Comparison of ENCODE assay signal across 8 cellular contexts in genomic region chr22:41563051-41563711, GRCh38. TPM values are rescaled to one million over a fixed set of nuclear protein-coding genes. Genes with fewer than 3 reads are reported as not detected.
DNase-seq lines count a peak whose midpoint lies in the region; ATAC-seq and TF ChIP-seq lines count a peak whose summit lies in the region.
"Had no signal": no experiment of that assay in that cellular context is flagged by ENCODE, and none has a peak within 500 bp of the region (broad histone marks: within the 10 kb centered on the region; RNA-seq: fewer than 3 reads in every experiment).

No MANE protein-coding gene starts in this region.

- H3K4me3 ChIP-seq in BLaER1 (no peak overlapping the region), colonic mucosa (no peak overlapping the region)
- H3K4me3 ChIP-seq: upper lobe of left lung had no signal

- H3K36me3 ChIP-seq in BLaER1 (no peaks in the 10 kb centered on the region), colonic mucosa (no peaks in the 10 kb centered on the region)
- H3K36me3 ChIP-seq: upper lobe of left lung had no signal

- intact Hi-C loops in colonic mucosa (cut with DNase I): no loop called here

- peaks cover 16% of the 10 kb centered on the region for H3K27me3 ChIP-seq in BLaER1
- H3K27me3 ChIP-seq in colonic mucosa: no peaks in the 10 kb centered on the region
- H3K27me3 ChIP-seq: upper lobe of left lung had no signal

- H3K9ac ChIP-seq in BLaER1 (no peak overlapping the region), colonic mucosa (ENCODE audit: low read depth in 2 of 2, low read length in 2 of 2) (no peak overlapping the region)

- H3K4me1 ChIP-seq in BLaER1 (peaks cover 20% of the 10 kb centered on the region), colonic mucosa (no peaks in the 10 kb centered on the region)

- peak; percentile 49 for ATAC-seq in SK-N-SH treated with all-trans-retinoic acid at 6 μM for 48 hours
- ATAC-seq in GM19463 (IDR thresholded peaks at IDR 0.05; ENCODE audit: unreplicated experiment): no peak

- H3K9me3 ChIP-seq in BLaER1 (no peaks in the 10 kb centered on the region), colonic mucosa (no peaks in the 10 kb centered on the region)
- H3K9me3 ChIP-seq: upper lobe of left lung had no signal

- no peaks in the 10 kb centered on the region for H4K20me1 ChIP-seq in BLaER1

- peak overlapping the region; percentile 43 for H3K4me2 ChIP-seq in BLaER1

- peak; percentile 47 for DNase-seq in iPS-NIHi7 (ENCODE audit: extremely low spot score)
- no peak for DNase-seq in colonic mucosa
- no peak for DNase-seq in SKM-1 (lab: John Stamatoyannopoulos, UW; ENCODE audit: unreplicated experiment)
- DNase-seq: natural killer cell, upper lobe of left lung had no signal

- TF ChIP-seq CTCF in colonic mucosa (IDR thresholded peaks at IDR 0.05): no peak

- H3K27ac ChIP-seq in BLaER1 (no peak overlapping the region), colonic mucosa (no peak overlapping the region)

TF ChIP-seq in SK-N-SH treated with all-trans-retinoic acid at 6 μM for 48 hours, 23 proteins besides CTCF, POLR2A, EP300 and RAD21:
- TF ChIP-seq PPARA (CRISPR knock-in tag; IDR thresholded peaks at IDR 0.05; ENCODE audit: borderline replicate concordance): no peak
- TF ChIP-seq CSDC2 (CRISPR knock-in tag; IDR thresholded peaks at IDR 0.05): no peak
- TF ChIP-seq GLIS3 (CRISPR knock-in tag; IDR thresholded peaks at IDR 0.05): no peak
- TF ChIP-seq, protein P1, sequence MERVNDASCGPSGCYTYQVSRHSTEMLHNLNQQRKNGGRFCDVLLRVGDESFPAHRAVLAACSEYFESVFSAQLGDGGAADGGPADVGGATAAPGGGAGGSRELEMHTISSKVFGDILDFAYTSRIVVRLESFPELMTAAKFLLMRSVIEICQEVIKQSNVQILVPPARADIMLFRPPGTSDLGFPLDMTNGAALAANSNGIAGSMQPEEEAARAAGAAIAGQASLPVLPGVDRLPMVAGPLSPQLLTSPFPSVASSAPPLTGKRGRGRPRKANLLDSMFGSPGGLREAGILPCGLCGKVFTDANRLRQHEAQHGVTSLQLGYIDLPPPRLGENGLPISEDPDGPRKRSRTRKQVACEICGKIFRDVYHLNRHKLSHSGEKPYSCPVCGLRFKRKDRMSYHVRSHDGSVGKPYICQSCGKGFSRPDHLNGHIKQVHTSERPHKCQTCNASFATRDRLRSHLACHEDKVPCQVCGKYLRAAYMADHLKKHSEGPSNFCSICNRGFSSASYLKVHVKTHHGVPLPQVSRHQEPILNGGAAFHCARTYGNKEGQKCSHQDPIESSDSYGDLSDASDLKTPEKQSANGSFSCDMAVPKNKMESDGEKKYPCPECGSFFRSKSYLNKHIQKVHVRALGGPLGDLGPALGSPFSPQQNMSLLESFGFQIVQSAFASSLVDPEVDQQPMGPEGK (CRISPR knock-in tag; IDR thresholded peaks at IDR 0.05; ENCODE audit: borderline replicate concordance): no peak
- TF ChIP-seq ESRRG (CRISPR knock-in tag; IDR thresholded peaks at IDR 0.05): no peak
- TF ChIP-seq ZFP3 (CRISPR knock-in tag; IDR thresholded peaks at IDR 0.05): no peak
- TF ChIP-seq ARNTL (CRISPR knock-in tag; IDR thresholded peaks at IDR 0.05; ENCODE audit: borderline replicate concordance, low read depth): no peak
- no peak for TF ChIP-seq CSRNP3 (CRISPR knock-in tag; IDR thresholded peaks at IDR 0.05)
- TF ChIP-seq POU6F1 (CRISPR knock-in tag; IDR thresholded peaks at IDR 0.05; ENCODE audit: borderline replicate concordance, low read depth): no peak
- no peak for TF ChIP-seq SNAI2 (CRISPR knock-in tag; IDR thresholded peaks at IDR 0.05)
- TF ChIP-seq RARB (CRISPR knock-in tag; IDR thresholded peaks at IDR 0.05): no peak
- TF ChIP-seq ZNF8 (CRISPR knock-in tag; IDR thresholded peaks at IDR 0.05): no peak
- no peak for TF ChIP-seq ISL1 (CRISPR knock-in tag; IDR thresholded peaks at IDR 0.05)

RNA-seq across cellular contexts. Expression of gene CSDC2, which starts 2.4 kb away (rescaled TPM):
- 1 to 10 TPM in 1 of 2 donors, under 1 TPM in 1; 0.44 to 1.4 TPM for total RNA-seq in colonic mucosa
- total RNA-seq: natural killer cell had no signal

RNA-seq across cellular contexts. Expression of gene POLR3H, which starts 18.9 kb away (rescaled TPM):
- total RNA-seq in colonic mucosa: 10 to 100 TPM in 1 of 2 donors, 1 to 10 TPM in 1; 9.2 to 20.0 TPM

RNA-seq across cellular contexts. Expression of gene PMM1, which starts 26.5 kb away (rescaled TPM):
- 10 to 100 TPM; 49.3 to 53.2 TPM for total RNA-seq in colonic mucosa

RNA-seq across cellular contexts. Expression of gene DESI1, which starts 57.7 kb away (rescaled TPM):
- total RNA-seq in colonic mucosa: 10 to 100 TPM; 19.2 to 32.1 TPM

RNA-seq across cellular contexts. Expression of gene XRCC6, which starts 57.9 kb away (rescaled TPM):
- 100 to 1,000 TPM; 203 to 312 TPM for total RNA-seq in colonic mucosa
